ENCODE assay signal across 1 cellular context in the genomic region with DNA sequence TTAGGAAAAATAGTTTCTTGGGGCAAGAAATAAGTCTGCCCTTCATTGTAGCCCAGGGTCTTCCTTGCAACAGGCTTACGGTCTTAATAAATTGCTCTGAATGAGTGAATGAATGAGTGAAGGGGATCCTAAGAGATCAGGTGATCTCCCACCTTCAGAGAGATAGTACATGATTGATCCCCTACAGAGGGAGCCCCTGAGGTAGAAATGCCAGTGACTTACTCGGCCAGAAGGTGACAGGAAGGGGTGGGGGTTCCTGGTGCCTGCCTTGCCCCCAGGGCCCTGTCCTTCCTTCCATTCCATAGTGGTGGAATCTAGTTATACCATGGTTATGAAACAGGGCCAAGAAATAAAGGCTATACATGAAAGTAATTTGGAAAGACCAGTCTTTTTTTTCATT.
TF ChIP-seq lines count a peak whose summit lies in the region.

No MANE protein-coding gene starts in this region.

TF ChIP-seq in WTC11, 78 proteins besides CTCF, POLR2A, EP300 and RAD21 (continued from another document):
- TF ChIP-seq, protein P1, sequence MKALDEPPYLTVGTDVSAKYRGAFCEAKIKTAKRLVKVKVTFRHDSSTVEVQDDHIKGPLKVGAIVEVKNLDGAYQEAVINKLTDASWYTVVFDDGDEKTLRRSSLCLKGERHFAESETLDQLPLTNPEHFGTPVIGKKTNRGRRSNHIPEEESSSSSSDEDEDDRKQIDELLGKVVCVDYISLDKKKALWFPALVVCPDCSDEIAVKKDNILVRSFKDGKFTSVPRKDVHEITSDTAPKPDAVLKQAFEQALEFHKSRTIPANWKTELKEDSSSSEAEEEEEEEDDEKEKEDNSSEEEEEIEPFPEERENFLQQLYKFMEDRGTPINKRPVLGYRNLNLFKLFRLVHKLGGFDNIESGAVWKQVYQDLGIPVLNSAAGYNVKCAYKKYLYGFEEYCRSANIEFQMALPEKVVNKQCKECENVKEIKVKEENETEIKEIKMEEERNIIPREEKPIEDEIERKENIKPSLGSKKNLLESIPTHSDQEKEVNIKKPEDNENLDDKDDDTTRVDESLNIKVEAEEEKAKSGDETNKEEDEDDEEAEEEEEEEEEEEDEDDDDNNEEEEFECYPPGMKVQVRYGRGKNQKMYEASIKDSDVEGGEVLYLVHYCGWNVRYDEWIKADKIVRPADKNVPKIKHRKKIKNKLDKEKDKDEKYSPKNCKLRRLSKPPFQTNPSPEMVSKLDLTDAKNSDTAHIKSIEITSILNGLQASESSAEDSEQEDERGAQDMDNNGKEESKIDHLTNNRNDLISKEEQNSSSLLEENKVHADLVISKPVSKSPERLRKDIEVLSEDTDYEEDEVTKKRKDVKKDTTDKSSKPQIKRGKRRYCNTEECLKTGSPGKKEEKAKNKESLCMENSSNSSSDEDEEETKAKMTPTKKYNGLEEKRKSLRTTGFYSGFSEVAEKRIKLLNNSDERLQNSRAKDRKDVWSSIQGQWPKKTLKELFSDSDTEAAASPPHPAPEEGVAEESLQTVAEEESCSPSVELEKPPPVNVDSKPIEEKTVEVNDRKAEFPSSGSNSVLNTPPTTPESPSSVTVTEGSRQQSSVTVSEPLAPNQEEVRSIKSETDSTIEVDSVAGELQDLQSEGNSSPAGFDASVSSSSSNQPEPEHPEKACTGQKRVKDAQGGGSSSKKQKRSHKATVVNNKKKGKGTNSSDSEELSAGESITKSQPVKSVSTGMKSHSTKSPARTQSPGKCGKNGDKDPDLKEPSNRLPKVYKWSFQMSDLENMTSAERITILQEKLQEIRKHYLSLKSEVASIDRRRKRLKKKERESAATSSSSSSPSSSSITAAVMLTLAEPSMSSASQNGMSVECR (CRISPR knock-in tag; IDR thresholded peaks at IDR 0.05; ENCODE audit: borderline replicate concordance): no peak
- no peak for TF ChIP-seq RELA (CRISPR knock-in tag; IDR thresholded peaks at IDR 0.05; ENCODE audit: borderline replicate concordance)
- TF ChIP-seq ZNF121 (CRISPR knock-in tag; IDR thresholded peaks at IDR 0.05): no peak
- TF ChIP-seq, protein P2, sequence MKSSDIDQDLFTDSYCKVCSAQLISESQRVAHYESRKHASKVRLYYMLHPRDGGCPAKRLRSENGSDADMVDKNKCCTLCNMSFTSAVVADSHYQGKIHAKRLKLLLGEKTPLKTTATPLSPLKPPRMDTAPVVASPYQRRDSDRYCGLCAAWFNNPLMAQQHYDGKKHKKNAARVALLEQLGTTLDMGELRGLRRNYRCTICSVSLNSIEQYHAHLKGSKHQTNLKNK (CRISPR knock-in tag; IDR thresholded peaks at IDR 0.05): no peak
- TF ChIP-seq CREB1 (CRISPR knock-in tag; IDR thresholded peaks at IDR 0.05): no peak
- no peak for TF ChIP-seq FOXK1 (CRISPR knock-in tag; IDR thresholded peaks at IDR 0.05)
TF ChIP-seq in WTC11: peak in this region for 0.
